Comparison of ENCODE assay signal across 8 cellular contexts in genomic region chr6:97437087-97437486, GRCh38.
DNase-seq lines count a peak whose midpoint lies in the region; ATAC-seq and TF ChIP-seq lines count a peak whose summit lies in the region.

No MANE protein-coding gene starts in this region.

- no peaks in the 10 kb centered on the region for H3K4me1 Mint-ChIP-seq in CD8-positive, alpha-beta memory T cell

- no peak overlapping the region for H3K27ac Mint-ChIP-seq in CD8-positive, alpha-beta memory T cell

- DNase-seq in DMS53 (lab: John Stamatoyannopoulos, UW) (peak; percentile 53), NCI-H2171 (lab: John Stamatoyannopoulos, UW) (peak; percentile 5), dorsolateral prefrontal cortex (peak in 1 of 10 donors; percentile 13)
- no peak for DNase-seq in CD8-positive, alpha-beta memory T cell
- no peak for DNase-seq in activated effector memory CD4-positive, alpha-beta T cell treated with anti-CD3 and anti-CD28 coated beads, Interleukin-2, amount 50 U/mL, for 16 hours

- H3K4me3 ChIP-seq in dorsolateral prefrontal cortex (peak overlapping the region in 4 of 59 donors; percentile 0 to 28 (median 8)), parathyroid adenoma (ENCODE audit: low read depth, low read length) (no peak overlapping the region)
- H3K4me3 ChIP-seq in CD8-positive, alpha-beta memory T cell (ENCODE audit: low read length): no peak overlapping the region

- no peaks in the 10 kb centered on the region for H3K27me3 ChIP-seq in dorsolateral prefrontal cortex
- H3K27me3 ChIP-seq in parathyroid adenoma (ENCODE audit: control insufficient read depth, insufficient read depth, low read length): no peaks in the 10 kb centered on the region
- H3K27me3 ChIP-seq in CD8-positive, alpha-beta memory T cell (ENCODE audit: insufficient read depth, low read length, poor library complexity, severe bottlenecking): no peaks in the 10 kb centered on the region

- TF ChIP-seq CTCF in dorsolateral prefrontal cortex (IDR thresholded peaks at IDR 0.05 in 54 of 56, conservative IDR thresholded peaks at IDR 0.05 in 2 of 56; ENCODE audit: low read depth in 1 of 56, partially characterized antibody in 56 of 56) (peak; percentile 51 to 82 (median 70)), parathyroid adenoma (IDR thresholded peaks at IDR 0.05) (peak; percentile 34)

- no peaks in the 10 kb centered on the region for H3K9me3 ChIP-seq in parathyroid adenoma (ENCODE audit: control insufficient read depth, low read length)
- H3K9me3 ChIP-seq in CD8-positive, alpha-beta memory T cell (ENCODE audit: low read length): no peaks in the 10 kb centered on the region

- intact Hi-C loops in dorsolateral prefrontal cortex (cut with DNase I): no loop called here

- H3K36me3 ChIP-seq in parathyroid adenoma (ENCODE audit: control insufficient read depth, insufficient read depth, low read length): no peaks in the 10 kb centered on the region
- H3K36me3 ChIP-seq in CD8-positive, alpha-beta memory T cell (ENCODE audit: insufficient read depth, low read length): no peaks in the 10 kb centered on the region

- peak overlapping the region in 58 of 59 donors; percentile 33 to 95 (median 87) for H3K27ac ChIP-seq in dorsolateral prefrontal cortex
- no peak overlapping the region for H3K27ac ChIP-seq in parathyroid adenoma
- H3K27ac ChIP-seq in CD8-positive, alpha-beta memory T cell (ENCODE audit: low read depth, low read length): no peak overlapping the region

- no peak overlapping the region for H3K4me3 Mint-ChIP-seq in CD8-positive, alpha-beta memory T cell

- H3K9ac ChIP-seq in parathyroid adenoma: no peak overlapping the region

- H3K79me2 ChIP-seq in parathyroid adenoma: no peaks in the 10 kb centered on the region

- CTCF ChIA-PET in CD8-positive, alpha-beta memory T cell (lab: Charles Lee): interaction anchor here (0.6 kb wide), 2 partner anchors 11 to 67 kb away, joined by 3 read pairs; no protein-coding TSS in a partner anchor

- no peak overlapping the region for H2AFZ ChIP-seq in parathyroid adenoma

- H3K9me3 Mint-ChIP-seq in CD8-positive, alpha-beta memory T cell: peaks cover 0 to 8% (median 4%) of the 10 kb centered on the region in 5 donors

- H3K36me3 Mint-ChIP-seq in CD8-positive, alpha-beta memory T cell: no peaks in the 10 kb centered on the region

- no peaks in the 10 kb centered on the region for H3K4me1 ChIP-seq in parathyroid adenoma
- no peaks in the 10 kb centered on the region for H3K4me1 ChIP-seq in CD8-positive, alpha-beta memory T cell (ENCODE audit: insufficient read depth, low read length)

- H3K27me3 Mint-ChIP-seq in CD8-positive, alpha-beta memory T cell: peaks cover 0 to 16% of the 10 kb centered on the region in 2 donors

- peak; percentile 58 for ATAC-seq in GM21381 (IDR thresholded peaks at IDR 0.05; ENCODE audit: unreplicated experiment)
- ATAC-seq in HG03439 (IDR thresholded peaks at IDR 0.05; ENCODE audit: unreplicated experiment): no peak

- POLR2A ChIA-PET in CD8-positive, alpha-beta memory T cell (lab: Charles Lee): no interaction called here

- H3K4me2 ChIP-seq in parathyroid adenoma (ENCODE audit: low read length): no peak overlapping the region

Comparison
In these comparisons a context has a peak if more than half of its experiments do, and no peak if none do; other contexts are left out.
1. DNase-seq: peak in DMS53 (single experiment) and NCI-H2171 (single experiment); none in CD8-positive, alpha-beta memory T cell (0 of 5) and activated effector memory CD4-positive, alpha-beta T cell treated with anti-CD3 and anti-CD28 coated beads, Interleukin-2, amount 50 U/mL, for 16 hours (single experiment).
2. H3K27ac ChIP-seq: peak in dorsolateral prefrontal cortex (58 of 59); none in parathyroid adenoma (single experiment) and CD8-positive, alpha-beta memory T cell (single experiment).